ENCODE assay signal across 9 cellular contexts in genomic region chr5:96067902-96068614, GRCh38.
DNase-seq lines count a peak whose midpoint lies in the region; ATAC-seq and TF ChIP-seq lines count a peak whose summit lies in the region.
"Had no signal": no experiment of that assay in that cellular context is flagged by ENCODE, and none has a peak within 500 bp of the region (broad histone marks: within the 10 kb centered on the region; RNA-seq: fewer than 3 reads in every experiment).

No MANE protein-coding gene starts in this region.

- POLR2A ChIA-PET in IMR-90 (lab: Charles Lee; ENCODE audit: unreplicated experiment) = no interaction called here

- dilution Hi-C loops in IMR-90 (cut with HindIII; ENCODE audit: low sequenced_read_pairs, unreplicated experiment) = no loop called here

- TF ChIP-seq CTCF in IMR-90 (conservative IDR thresholded peaks at IDR 0.05; ENCODE audit: low read depth, low read length) = no peak

- H4K20me1 ChIP-seq in IMR-90 (ENCODE audit: insufficient read depth, low read length) = no peaks in the 10 kb centered on the region

- H3K36me3 ChIP-seq in IMR-90 (ENCODE audit: control insufficient read depth, insufficient read depth, low read length) (no peaks in the 10 kb centered on the region), mucosa of rectum (ENCODE audit: control insufficient read depth in 2 of 2, insufficient read depth in 2 of 2, low read length in 2 of 2) (no peaks in the 10 kb centered on the region)
- H3K36me3 ChIP-seq: upper lobe of left lung had no signal

- peak overlapping the region; percentile 96 for H2AK9ac ChIP-seq in IMR-90 (replicated peaks; ENCODE audit: low read depth, low read length, poor library complexity)

- H2BK15ac ChIP-seq in IMR-90 (ENCODE audit: low read depth, low read length) = peak overlapping the region; percentile 64; the same call in 2 of the 3 replicates

- peak; percentile 10; the same call in 1 of the 2 replicates for TF ChIP-seq RAD21 in IMR-90 (IDR thresholded peaks at IDR 0.05; ENCODE audit: low read length)

- H2AK5ac ChIP-seq in IMR-90 (ENCODE audit: low read depth, low read length) = peak overlapping the region; percentile 94

- H3K4me3 ChIP-seq in IMR-90 (ENCODE audit: insufficient read depth, low read depth, low read length) (no peak overlapping the region), mucosa of rectum (ENCODE audit: low read length in 2 of 2) (no peak overlapping the region)
- H3K4me3 ChIP-seq: upper lobe of left lung had no signal

- in situ Hi-C loops in IMR-90 (cut with MboI; ENCODE audit: low sequenced_read_pairs) = no loop called here

- intact Hi-C loops in IMR-90 (cut with micrococcal nuclease) = loop anchor here (5.0 kb wide), 5 partner anchors 41 to 269 kb away; partner anchors contain the start of gene ELL2

- TF ChIP-seq POLR2A in IMR-90 (IDR thresholded peaks at IDR 0.05; ENCODE audit: low read depth, low read length) = peak; percentile 43; the same call in 1 of the 2 replicates

- CTCF ChIA-PET in IMR-90 (lab: Yijun Ruan, JAX) = interaction anchor here (0.6 kb wide), 1 partner anchor 94 kb away, joined by 3 read pairs; no protein-coding TSS in a partner anchor

- H3K4ac ChIP-seq in IMR-90 (ENCODE audit: low read depth, low read length) = peak overlapping the region; percentile 99

- H3K14ac ChIP-seq in IMR-90 (replicated peaks; ENCODE audit: low read depth, low read length) = peak overlapping the region; percentile 99

- WGBS in IMR-90 (ENCODE audit: extremely low coverage in 2 of 2, insufficient read length in 1 of 2), 2 experiments = no CpG with 5 or more reads among the region's 6 CpGs

- peak overlapping the region; percentile 99 for H4K91ac ChIP-seq in IMR-90 (ENCODE audit: insufficient read depth, low read depth, low read length)

- peak overlapping the region; percentile 57 for H3K4me2 ChIP-seq in IMR-90 (ENCODE audit: low read depth, low read length)

- H2BK5ac ChIP-seq in IMR-90 (ENCODE audit: low read depth, low read length, poor library complexity, severe bottlenecking) = peak overlapping the region; percentile 100

- H3K27ac ChIP-seq in IMR-90 (ENCODE audit: insufficient read depth, low read length) (peak overlapping the region; percentile 89), mucosa of rectum (ENCODE audit: low read depth in 2 of 2, low read length in 2 of 2) (peak overlapping the region; percentile 2 to 9)
- H3K27ac ChIP-seq: upper lobe of left lung had no signal

- peak; percentile 80 for ATAC-seq in IMR-90 (ENCODE audit: low read depth)
- ATAC-seq in HG02571 (IDR thresholded peaks at IDR 0.05; ENCODE audit: unreplicated experiment) = no peak
- no peak for ATAC-seq in HG03342 (IDR thresholded peaks at IDR 0.05; ENCODE audit: unreplicated experiment)
- no peak for ATAC-seq in GM18858 (IDR thresholded peaks at IDR 0.05; ENCODE audit: unreplicated experiment)

- peak overlapping the region; percentile 100 for H2BK120ac ChIP-seq in IMR-90 (ENCODE audit: low read depth, low read length)

- peak overlapping the region; percentile 25 for H3K9ac ChIP-seq in IMR-90 (ENCODE audit: low read depth, low read length)
- no peak overlapping the region for H3K9ac ChIP-seq in mucosa of rectum (ENCODE audit: low read depth in 1 of 2, low read length in 2 of 2)

- peaks cover 22% of the 10 kb centered on the region for H3K4me1 ChIP-seq in IMR-90 (ENCODE audit: control insufficient read depth, insufficient read depth, low read length)
- peaks cover 11 to 13% of the 10 kb centered on the region in 2 donors for H3K4me1 ChIP-seq in mucosa of rectum (ENCODE audit: control insufficient read depth in 2 of 2, insufficient read depth in 2 of 2, low read length in 2 of 2)

- H4K8ac ChIP-seq in IMR-90 (ENCODE audit: low read depth in 2 of 2, low read length in 2 of 2) = peak overlapping the region; percentile 38 to 96

- peaks cover 3 to 23% of the 10 kb centered on the region in 2 experiments for H3K79me1 ChIP-seq in IMR-90 (ENCODE audit: low read depth in 1 of 2, low read length in 2 of 2)

- no TSS peak for BruUV-seq in IMR-90 (replicated peaks; lab: Mats Ljungman, UMichigan)

- peak overlapping the region; percentile 91 for H2AFZ ChIP-seq in IMR-90 (replicated peaks; ENCODE audit: low read length, poor library complexity)

- peak overlapping the region; percentile 100 for H3K23ac ChIP-seq in IMR-90 (ENCODE audit: low read depth, low read length)

- peak overlapping the region; percentile 100 for H2BK20ac ChIP-seq in IMR-90 (ENCODE audit: low read depth, low read length)

- DNase-seq in Daoy (ENCODE audit: low read depth) (peak; percentile 90), IMR-90 (peak; percentile 95), astrocyte of the hippocampus (ENCODE audit: low read depth, low spot score) (peak; percentile 81), iPS-NIHi7 (ENCODE audit: extremely low spot score) (no peak)
- DNase-seq: upper lobe of left lung had no signal

- peak overlapping the region; percentile 93 for H4K5ac ChIP-seq in IMR-90 (ENCODE audit: low read depth, low read length)

- peak overlapping the region; percentile 95 for H3K56ac ChIP-seq in IMR-90 (ENCODE audit: extremely low read depth, insufficient read depth, low read length)

- H3K9me1 ChIP-seq in IMR-90 (ENCODE audit: insufficient read depth, low read length) = peaks cover 13% of the 10 kb centered on the region

- H3K9me3 ChIP-seq in IMR-90 (ENCODE audit: control insufficient read depth, insufficient read depth, low read length) (no peaks in the 10 kb centered on the region), mucosa of rectum (ENCODE audit: control insufficient read depth in 2 of 2, low read length in 2 of 2) (no peaks in the 10 kb centered on the region)
- H3K9me3 ChIP-seq: upper lobe of left lung had no signal

- H3K27me3 ChIP-seq in IMR-90 (ENCODE audit: control insufficient read depth, insufficient read depth, low read length) (no peaks in the 10 kb centered on the region), mucosa of rectum (ENCODE audit: control insufficient read depth in 2 of 2, insufficient read depth in 2 of 2, low read length in 2 of 2) (no peaks in the 10 kb centered on the region)
- H3K27me3 ChIP-seq: upper lobe of left lung had no signal

- peak overlapping the region; percentile 96 for H3K18ac ChIP-seq in IMR-90 (ENCODE audit: low read depth, low read length)

TF ChIP-seq in IMR-90, 13 proteins besides CTCF, POLR2A, EP300 and RAD21:
- peak; percentile 90 for TF ChIP-seq FOS (IDR thresholded peaks at IDR 0.05; ENCODE audit: low read depth, low read length)
- TF ChIP-seq CEBPB (IDR thresholded peaks at IDR 0.05; ENCODE audit: low read depth, low read length) = 0 out of 2 replicates have a peak, but pooled peaks have one; percentile 12
- TF ChIP-seq RCOR1 (IDR thresholded peaks at IDR 0.05; ENCODE audit: insufficient replicate concordance, low read length) = peak; percentile 27
- peak; percentile 65 for TF ChIP-seq BHLHE40 (IDR thresholded peaks at IDR 0.05; ENCODE audit: low read depth, low read length)
- no peak for TF ChIP-seq MAZ (IDR thresholded peaks at IDR 0.05; ENCODE audit: borderline replicate concordance, low read depth, low read length)
